Comparison of ENCODE assay signal across 25 cellular contexts in genomic region chr19:23255700-23256099, GRCh38.
"Had no signal": no experiment of that assay in that cellular context is flagged by ENCODE, and none has a peak within 500 bp of the region (broad histone marks: within the 10 kb centered on the region; RNA-seq: fewer than 3 reads in every experiment).

No MANE protein-coding gene starts in this region.

- H3K27me3 Mint-ChIP-seq: activated CD4-positive, alpha-beta T cell treated with anti-CD3 and anti-CD28 coated beads for 36 hours; activated CD4-positive, alpha-beta T cell treated with anti-CD3 and anti-CD28 coated beads, Interleukin-2, amount 10 ng/mL, durations not matched to agents 24 days and 14 days; activated CD8-positive, alpha-beta T cell treated with anti-CD3 and anti-CD28 coated beads for 36 hours; activated naive CD8-positive, alpha-beta T cell; activated T-helper 17 cell treated with anti-CD3 and anti-CD28 coated beads, Interleukin-2, amount 50 U/mL, for 72 hours; central memory CD8-positive, alpha-beta T cell; dendritic cell treated with granulocyte-macrophage colony-stimulating factor and Interleukin-4, amounts not matched to agents 40 ng/mL and 50 ng/mL, for 4 days had no signal

- DNase-seq: activated CD4-positive, alpha-beta T cell treated with anti-CD3 and anti-CD28 coated beads for 36 hours; activated CD4-positive, alpha-beta T cell treated with anti-CD3 and anti-CD28 coated beads, Interleukin-2, amount 10 ng/mL, durations not matched to agents 24 days and 14 days; activated CD4-positive, alpha-beta T cell treated with anti-CD3 and anti-CD28 coated beads, Interleukin-2, amount 50 U/mL, for 4 hours; activated CD4-positive, CD25-positive, alpha-beta regulatory T cell; activated CD4-positive, CD25-positive, alpha-beta regulatory T cell treated with anti-CD3 and anti-CD28 coated beads, Interleukin-2, amount 50 U/mL, for 72 hours; activated CD8-positive, alpha-beta memory T cell treated with anti-CD3 and anti-CD28 coated beads for 24 hours; activated CD8-positive, alpha-beta T cell treated with anti-CD3 and anti-CD28 coated beads for 36 hours; activated effector memory CD4-positive, alpha-beta T cell treated with Interleukin-2 at 50 U/mL for 16 hours; activated gamma-delta T cell treated with Interleukin-2 at 50 U/mL for 16 hours; activated naive CD4-positive, alpha-beta T cell treated with Interleukin-2 at 50 U/mL for 16 hours; activated T-cell treated with anti-CD3 and anti-CD28 coated beads, Interleukin-2, amount 50 U/mL, for 4 hours; amniotic stem cell; anterior cingulate cortex; brain microvascular endothelial cell; dorsolateral prefrontal cortex; effector memory CD4-positive, alpha-beta T cell; endodermal cell; foreskin fibroblast; T-helper 2 cell had no signal

- H3K4me1 Mint-ChIP-seq: activated CD4-positive, alpha-beta T cell treated with anti-CD3 and anti-CD28 coated beads for 36 hours; activated CD4-positive, alpha-beta T cell treated with anti-CD3 and anti-CD28 coated beads, Interleukin-2, amount 10 ng/mL, durations not matched to agents 24 days and 14 days; central memory CD8-positive, alpha-beta T cell had no signal

- H3K9me3 Mint-ChIP-seq: activated CD8-positive, alpha-beta T cell treated with anti-CD3 and anti-CD28 coated beads for 36 hours; activated T-cell treated with anti-CD3 and anti-CD28 coated beads, Interleukin-2, amount 50 U/mL, for 4 hours; activated T-helper 17 cell treated with anti-CD3 and anti-CD28 coated beads, Interleukin-2, amount 50 U/mL, for 72 hours; central memory CD8-positive, alpha-beta T cell; dendritic cell treated with granulocyte-macrophage colony-stimulating factor and Interleukin-4, amounts not matched to agents 40 ng/mL and 50 ng/mL, for 4 days; endodermal cell had no signal

- H3K27ac Mint-ChIP-seq: activated CD4-positive, alpha-beta T cell treated with anti-CD3 and anti-CD28 coated beads for 36 hours; activated CD4-positive, alpha-beta T cell treated with anti-CD3 and anti-CD28 coated beads, Interleukin-2, amount 10 ng/mL, durations not matched to agents 24 days and 14 days; activated CD8-positive, alpha-beta T cell treated with anti-CD3 and anti-CD28 coated beads for 36 hours; activated naive CD8-positive, alpha-beta T cell; activated T-helper 17 cell treated with anti-CD3 and anti-CD28 coated beads, Interleukin-2, amount 50 U/mL, for 72 hours; dendritic cell treated with granulocyte-macrophage colony-stimulating factor and Interleukin-4, amounts not matched to agents 40 ng/mL and 50 ng/mL, for 4 days had no signal

- H3K4me3 ChIP-seq: coronary artery, dorsolateral prefrontal cortex had no signal

- H3K36me3 ChIP-seq: brain microvascular endothelial cell had no signal

- H3K27ac ChIP-seq: brain microvascular endothelial cell, coronary artery had no signal

- ATAC-seq: activated CD4-positive, alpha-beta T cell treated with anti-CD3 and anti-CD28 coated beads for 36 hours; activated CD8-positive, alpha-beta T cell treated with anti-CD3 and anti-CD28 coated beads for 36 hours; activated T-cell treated with anti-CD3 and anti-CD28 coated beads, Interleukin-2, amount 50 U/mL, for 4 hours; activated T-helper 17 cell treated with anti-CD3 and anti-CD28 coated beads, Interleukin-2, amount 50 U/mL, for 72 hours; esophagus mucosa had no signal

- H3K27me3 ChIP-seq: brain microvascular endothelial cell, dorsolateral prefrontal cortex had no signal

- H3K4me3 Mint-ChIP-seq: activated CD4-positive, alpha-beta T cell treated with anti-CD3 and anti-CD28 coated beads for 36 hours; activated CD4-positive, alpha-beta T cell treated with anti-CD3 and anti-CD28 coated beads, Interleukin-2, amount 10 ng/mL, durations not matched to agents 24 days and 14 days; activated CD8-positive, alpha-beta T cell treated with anti-CD3 and anti-CD28 coated beads for 36 hours; activated naive CD8-positive, alpha-beta T cell; activated T-cell treated with anti-CD3 and anti-CD28 coated beads, Interleukin-2, amount 50 U/mL, for 4 hours; activated T-helper 17 cell treated with anti-CD3 and anti-CD28 coated beads, Interleukin-2, amount 50 U/mL, for 72 hours; central memory CD8-positive, alpha-beta T cell; dendritic cell treated with granulocyte-macrophage colony-stimulating factor and Interleukin-4, amounts not matched to agents 40 ng/mL and 50 ng/mL, for 4 days; endodermal cell had no signal
